1 cellular context compared by ENCODE assay signal in genomic region chr13:99270503-99270902, GRCh38.
TF ChIP-seq lines count a peak whose summit lies in the region.

No MANE protein-coding gene starts in this region.

TF ChIP-seq in endothelial cell of umbilical vein, 7 proteins besides CTCF, POLR2A, EP300 and RAD21:
- TF ChIP-seq JUN (IDR thresholded peaks at IDR 0.05; ENCODE audit: borderline replicate concordance, insufficient read depth, insufficient read length, low read depth) = no peak
- TF ChIP-seq MYC (IDR thresholded peaks at IDR 0.05; ENCODE audit: low read depth, low read length) = no peak
- no peak for TF ChIP-seq FOS (IDR thresholded peaks at IDR 0.05; ENCODE audit: borderline replicate concordance, insufficient read depth, low read length)
- TF ChIP-seq MAX (IDR thresholded peaks at IDR 0.05; ENCODE audit: insufficient read depth, insufficient read length) = no peak
- TF ChIP-seq POLR2AphosphoS5 (IDR thresholded peaks at IDR 0.05; ENCODE audit: insufficient read depth, low read depth, low read length) = no peak
- no peak for TF ChIP-seq EZH2 (IDR thresholded peaks at IDR 0.05; ENCODE audit: borderline replicate concordance, low read depth, low read length, severe bottlenecking)
- no peak for TF ChIP-seq GATA2 (IDR thresholded peaks at IDR 0.05; ENCODE audit: insufficient read depth, insufficient read length, low read depth, low read length)
